1 cellular context compared by ENCODE assay signal in genomic region chr7:127252736-127253288, GRCh38.
TF ChIP-seq lines count a peak whose summit lies in the region.

Gene GRM8 (minus strand): TSS chr7:127252941.

TF ChIP-seq in HEK293, 187 proteins besides CTCF, POLR2A, EP300 and RAD21 (continued from another document):
- TF ChIP-seq, protein P1, sequence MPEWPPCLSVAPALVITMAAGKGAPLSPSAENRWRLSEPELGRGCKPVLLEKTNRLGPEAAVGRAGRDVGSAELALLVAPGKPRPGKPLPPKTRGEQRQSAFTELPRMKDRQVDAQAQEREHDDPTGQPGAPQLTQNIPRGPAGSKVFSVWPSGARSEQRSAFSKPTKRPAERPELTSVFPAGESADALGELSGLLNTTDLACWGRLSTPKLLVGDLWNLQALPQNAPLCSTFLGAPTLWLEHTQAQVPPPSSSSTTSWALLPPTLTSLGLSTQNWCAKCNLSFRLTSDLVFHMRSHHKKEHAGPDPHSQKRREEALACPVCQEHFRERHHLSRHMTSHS (tag by site-specific recombination; IDR thresholded peaks at IDR 0.05): no peak
- no peak for TF ChIP-seq ZNF518A (tag by site-specific recombination; conservative IDR thresholded peaks at IDR 0.05; ENCODE audit: low read depth)
- peak; percentile 43; the same call in 1 of the 2 replicates for TF ChIP-seq KLF8 (tag by site-specific recombination; IDR thresholded peaks at IDR 0.05)
- TF ChIP-seq ZNF791 (tag by site-specific recombination; IDR thresholded peaks at IDR 0.05): no peak
- no peak for TF ChIP-seq SCRT1 (tag by site-specific recombination; IDR thresholded peaks at IDR 0.05; ENCODE audit: borderline replicate concordance)
- peak; percentile 83 for TF ChIP-seq SP3 (tag by site-specific recombination; IDR thresholded peaks at IDR 0.05)
- no peak for TF ChIP-seq OVOL3 (tag by site-specific recombination; IDR thresholded peaks at IDR 0.05)
- TF ChIP-seq HOXC10 (CRISPR knock-in tag; IDR thresholded peaks at IDR 0.05): no peak
- TF ChIP-seq, protein P2, sequence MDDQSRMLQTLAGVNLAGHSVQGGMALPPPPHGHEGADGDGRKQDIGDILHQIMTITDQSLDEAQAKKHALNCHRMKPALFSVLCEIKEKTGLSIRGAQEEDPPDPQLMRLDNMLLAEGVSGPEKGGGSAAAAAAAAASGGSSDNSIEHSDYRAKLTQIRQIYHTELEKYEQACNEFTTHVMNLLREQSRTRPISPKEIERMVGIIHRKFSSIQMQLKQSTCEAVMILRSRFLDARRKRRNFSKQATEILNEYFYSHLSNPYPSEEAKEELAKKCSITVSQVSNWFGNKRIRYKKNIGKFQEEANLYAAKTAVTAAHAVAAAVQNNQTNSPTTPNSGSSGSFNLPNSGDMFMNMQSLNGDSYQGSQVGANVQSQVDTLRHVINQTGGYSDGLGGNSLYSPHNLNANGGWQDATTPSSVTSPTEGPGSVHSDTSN (CRISPR knock-in tag; IDR thresholded peaks at IDR 0.05): 0 out of 2 replicates have a peak, but pooled peaks have one; percentile 19
- TF ChIP-seq, protein P3, sequence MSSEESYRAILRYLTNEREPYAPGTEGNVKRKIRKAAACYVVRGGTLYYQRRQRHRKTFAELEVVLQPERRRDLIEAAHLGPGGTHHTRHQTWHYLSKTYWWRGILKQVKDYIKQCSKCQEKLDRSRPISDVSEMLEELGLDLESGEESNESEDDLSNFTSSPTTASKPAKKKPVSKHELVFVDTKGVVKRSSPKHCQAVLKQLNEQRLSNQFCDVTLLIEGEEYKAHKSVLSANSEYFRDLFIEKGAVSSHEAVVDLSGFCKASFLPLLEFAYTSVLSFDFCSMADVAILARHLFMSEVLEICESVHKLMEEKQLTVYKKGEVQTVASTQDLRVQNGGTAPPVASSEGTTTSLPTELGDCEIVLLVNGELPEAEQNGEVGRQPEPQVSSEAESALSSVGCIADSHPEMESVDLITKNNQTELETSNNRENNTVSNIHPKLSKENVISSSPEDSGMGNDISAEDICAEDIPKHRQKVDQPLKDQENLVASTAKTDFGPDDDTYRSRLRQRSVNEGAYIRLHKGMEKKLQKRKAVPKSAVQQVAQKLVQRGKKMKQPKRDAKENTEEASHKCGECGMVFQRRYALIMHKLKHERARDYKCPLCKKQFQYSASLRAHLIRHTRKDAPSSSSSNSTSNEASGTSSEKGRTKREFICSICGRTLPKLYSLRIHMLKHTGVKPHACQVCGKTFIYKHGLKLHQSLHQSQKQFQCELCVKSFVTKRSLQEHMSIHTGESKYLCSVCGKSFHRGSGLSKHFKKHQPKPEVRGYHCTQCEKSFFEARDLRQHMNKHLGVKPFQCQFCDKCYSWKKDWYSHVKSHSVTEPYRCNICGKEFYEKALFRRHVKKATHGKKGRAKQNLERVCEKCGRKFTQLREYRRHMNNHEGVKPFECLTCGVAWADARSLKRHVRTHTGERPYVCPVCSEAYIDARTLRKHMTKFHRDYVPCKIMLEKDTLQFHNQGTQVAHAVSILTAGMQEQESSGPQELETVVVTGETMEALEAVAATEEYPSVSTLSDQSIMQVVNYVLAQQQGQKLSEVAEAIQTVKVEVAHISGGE (tag by site-specific recombination; conservative IDR thresholded peaks at IDR 0.05; ENCODE audit: low read depth): no peak
- no peak for TF ChIP-seq KLF10 (tag by site-specific recombination; IDR thresholded peaks at IDR 0.05)
- no peak for TF ChIP-seq ZNF629 (tag by site-specific recombination; IDR thresholded peaks at IDR 0.05)
- TF ChIP-seq ZNF112 (tag by site-specific recombination; IDR thresholded peaks at IDR 0.05): no peak
- TF ChIP-seq WT1 (tag by site-specific recombination; IDR thresholded peaks at IDR 0.05): peak; percentile 43; the same call in 1 of the 2 replicates
- TF ChIP-seq ZNF341 (tag by site-specific recombination; IDR thresholded peaks at IDR 0.05; ENCODE audit: low read depth): no peak
- TF ChIP-seq ZNF302 (tag by site-specific recombination; IDR thresholded peaks at IDR 0.05; ENCODE audit: low read depth): no peak
- TF ChIP-seq SCRT2 (tag by site-specific recombination; IDR thresholded peaks at IDR 0.05): peak; percentile 73
- no peak for TF ChIP-seq ZNF585B (tag by site-specific recombination; IDR thresholded peaks at IDR 0.05)
- peak; percentile 8; the same call in 1 of the 2 replicates for TF ChIP-seq ZIC2 (tag by site-specific recombination; IDR thresholded peaks at IDR 0.05)
- no peak for TF ChIP-seq ZNF37A (tag by site-specific recombination; IDR thresholded peaks at IDR 0.05)
- no peak for TF ChIP-seq ZNF843 (tag by site-specific recombination; IDR thresholded peaks at IDR 0.05)
- no peak for TF ChIP-seq ZNF157 (tag by site-specific recombination; IDR thresholded peaks at IDR 0.05)
- TF ChIP-seq, protein P4, sequence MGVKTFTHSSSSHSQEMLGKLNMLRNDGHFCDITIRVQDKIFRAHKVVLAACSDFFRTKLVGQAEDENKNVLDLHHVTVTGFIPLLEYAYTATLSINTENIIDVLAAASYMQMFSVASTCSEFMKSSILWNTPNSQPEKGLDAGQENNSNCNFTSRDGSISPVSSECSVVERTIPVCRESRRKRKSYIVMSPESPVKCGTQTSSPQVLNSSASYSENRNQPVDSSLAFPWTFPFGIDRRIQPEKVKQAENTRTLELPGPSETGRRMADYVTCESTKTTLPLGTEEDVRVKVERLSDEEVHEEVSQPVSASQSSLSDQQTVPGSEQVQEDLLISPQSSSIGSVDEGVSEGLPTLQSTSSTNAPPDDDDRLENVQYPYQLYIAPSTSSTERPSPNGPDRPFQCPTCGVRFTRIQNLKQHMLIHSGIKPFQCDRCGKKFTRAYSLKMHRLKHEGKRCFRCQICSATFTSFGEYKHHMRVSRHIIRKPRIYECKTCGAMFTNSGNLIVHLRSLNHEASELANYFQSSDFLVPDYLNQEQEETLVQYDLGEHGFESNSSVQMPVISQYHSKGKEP (tag by site-specific recombination; IDR thresholded peaks at IDR 0.05): no peak
- no peak for TF ChIP-seq ZNF394 (tag by site-specific recombination; IDR thresholded peaks at IDR 0.05; ENCODE audit: borderline replicate concordance)
- TF ChIP-seq PRDM4 (tag by site-specific recombination; IDR thresholded peaks at IDR 0.05): no peak
- TF ChIP-seq ZBTB6 (tag by site-specific recombination; IDR thresholded peaks at IDR 0.05): peak; percentile 68; the same call in 1 of the 2 replicates
- no peak for TF ChIP-seq ZNF544 (tag by site-specific recombination; IDR thresholded peaks at IDR 0.05)
- TF ChIP-seq ZNF146 (tag by site-specific recombination; IDR thresholded peaks at IDR 0.05): no peak
- peak; percentile 87 for TF ChIP-seq PRDM10 (tag by site-specific recombination; IDR thresholded peaks at IDR 0.05)
- no peak for TF ChIP-seq ZNF747 (tag by site-specific recombination; IDR thresholded peaks at IDR 0.05)
- TF ChIP-seq ZBTB20 (tag by site-specific recombination; IDR thresholded peaks at IDR 0.05): peak; percentile 82
- TF ChIP-seq ZNF624 (tag by site-specific recombination; IDR thresholded peaks at IDR 0.05): no peak
- no peak for TF ChIP-seq ZFP41 (tag by site-specific recombination; IDR thresholded peaks at IDR 0.05; ENCODE audit: borderline replicate concordance)
- no peak for TF ChIP-seq ZNF501 (tag by site-specific recombination; IDR thresholded peaks at IDR 0.05)
- TF ChIP-seq ZNF132 (tag by site-specific recombination; IDR thresholded peaks at IDR 0.05; ENCODE audit: borderline replicate concordance): no peak
- no peak for TF ChIP-seq ZNF169 (tag by site-specific recombination; IDR thresholded peaks at IDR 0.05)
- no peak for TF ChIP-seq MZF1 (tag by site-specific recombination; IDR thresholded peaks at IDR 0.05; ENCODE audit: borderline replicate concordance)
- TF ChIP-seq ZNF664 (tag by site-specific recombination; IDR thresholded peaks at IDR 0.05): no peak
- 0 out of 2 replicates have a peak, but pooled peaks have one; percentile 41 for TF ChIP-seq ZNF76 (tag by site-specific recombination; IDR thresholded peaks at IDR 0.05; ENCODE audit: borderline replicate concordance, low read depth)
- TF ChIP-seq BCL11A (tag by site-specific recombination; IDR thresholded peaks at IDR 0.05; ENCODE audit: low read depth): 0 out of 2 replicates have a peak, but pooled peaks have one; percentile 19
- TF ChIP-seq ZBTB17 (tag by site-specific recombination; IDR thresholded peaks at IDR 0.05): peak; percentile 66; the same call in 1 of the 2 replicates
- no peak for TF ChIP-seq ZNF121 (tag by site-specific recombination; IDR thresholded peaks at IDR 0.05)
